ENCODE assay signal across 20 cellular contexts in genomic region chr6:12440981-12441380, GRCh38.
DNase-seq lines count a peak whose midpoint lies in the region; ATAC-seq, FAIRE-seq and TF ChIP-seq lines count a peak whose summit lies in the region.
"Had no signal": no experiment of that assay in that cellular context is flagged by ENCODE, and none has a peak within 500 bp of the region (broad histone marks: within the 10 kb centered on the region; RNA-seq: fewer than 3 reads in every experiment).

No MANE protein-coding gene starts in this region.

- H3K4me3 ChIP-seq in Jurkat, Clone E6-1 (ENCODE audit: low read length): no peak overlapping the region
- no peak overlapping the region for H3K4me3 ChIP-seq in K562
- H3K4me3 ChIP-seq: mucosa of descending colon, pancreas had no signal

- POLR2A ChIA-PET in K562 (lab: Yijun Ruan, JAX): no interaction called here

- no peaks in the 10 kb centered on the region for H3K9me1 ChIP-seq in K562 (ENCODE audit: control insufficient read depth, insufficient read depth, low read length)

- intact Hi-C loops in K562 (cut with micrococcal nuclease): no loop called here

- no peak for TF ChIP-seq EP300 in K562 (IDR thresholded peaks at IDR 0.05; ENCODE audit: low read length)

- CTCF ChIA-PET in K562 (lab: Yijun Ruan, JAX; ENCODE audit: low intra/inter-chr PET ratio): no interaction called here

- no peak overlapping the region for H2AFZ ChIP-seq in K562 (ENCODE audit: low read depth, low read length)

- no peaks in the 10 kb centered on the region for H4K20me1 ChIP-seq in K562 (replicated peaks; ENCODE audit: control insufficient read depth, insufficient read depth, low read length)

- H3K27ac ChIP-seq in K562 (ENCODE audit: extremely low read depth, low read depth, low read length): no peak overlapping the region
- H3K27ac ChIP-seq: brain microvascular endothelial cell, pancreas had no signal

- TF ChIP-seq CTCF in K562 (IDR thresholded peaks at IDR 0.05 in 2 of 3, conservative IDR thresholded peaks at IDR 0.05 in 1 of 3; ENCODE audit: insufficient read depth in 2 of 3, low read depth in 1 of 3, low read length in 3 of 3): no peak

- no peak for TF ChIP-seq RAD21 in K562 (CRISPR knock-in tag; conservative IDR thresholded peaks at IDR 0.05 in 1 of 2, IDR thresholded peaks at IDR 0.05 in 1 of 2)

- BruUV-seq in K562 (replicated peaks; lab: Mats Ljungman, UMichigan): no TSS peak

- peak; percentile 55 for FAIRE-seq in K562 (lab: Jason Lieb, UNC)
- FAIRE-seq: kidney, pancreas had no signal

- H3K9ac ChIP-seq in K562 (ENCODE audit: insufficient read depth in 1 of 2, low read depth in 2 of 2, low read length in 2 of 2): no peak overlapping the region

- no peaks in the 10 kb centered on the region for H3K9me3 ChIP-seq in K562 (replicated peaks; ENCODE audit: control insufficient read depth, insufficient read depth, low read depth, low read length)
- H3K9me3 ChIP-seq: mucosa of descending colon, pancreas had no signal

- no peaks in the 10 kb centered on the region for H3K79me2 ChIP-seq in K562 (ENCODE audit: control insufficient read depth, insufficient read depth, low read length)

- WGBS in K562 (ENCODE audit: insufficient coverage, low coverage, missing lambda C conversion rate): 2% methylated on average over 3 of the region's 3 CpGs

- H3K36me3 ChIP-seq in K562 (ENCODE audit: control insufficient read depth, insufficient read depth, low read length): no peaks in the 10 kb centered on the region
- H3K36me3 ChIP-seq: brain microvascular endothelial cell, pancreas had no signal

- no peak for TF ChIP-seq POLR2A in K562 (conservative IDR thresholded peaks at IDR 0.05)

- H3K4me1 ChIP-seq in K562 (replicated peaks in 1 of 2; ENCODE audit: control insufficient read depth in 2 of 2, insufficient read depth in 2 of 2, low read length in 2 of 2): no peaks in the 10 kb centered on the region
- H3K4me1 ChIP-seq: pancreas had no signal

- DNase-seq in EL (peak; percentile 8), K562 (ENCODE audit: extremely low read depth in 1 of 4, low spot score in 3 of 4) (peak in 3 of 4 experiments; percentile 8 to 20 (median 12)), iris pigment epithelial cell (ENCODE audit: low read depth) (peak; percentile 1), retina (no peak), NCI-H526 treated with DMSO at 0.1 percent for 48 hours (lab: John Stamatoyannopoulos, UW) (no peak)
- DNase-seq in Jurkat, Clone E6-1 (ENCODE audit: low read depth, low spot score): peak; percentile 1
- DNase-seq: activated CD4-positive, alpha-beta T cell treated with anti-CD3 and anti-CD28 coated beads for 4 hours; brain microvascular endothelial cell; DMS153; effector memory CD4-positive, alpha-beta T cell; HFFc6; kidney; MM.1S; mucosa of descending colon; NCI-H82; pancreas; stimulated activated naive CD4-positive, alpha-beta T cell treated with Interleukin-2 at 50 U/mL for 16 hours had no signal

- no peak overlapping the region for H3K4me2 ChIP-seq in K562 (ENCODE audit: insufficient read depth, low read length)

- ATAC-seq in K562 (no peak), GM21367 (IDR thresholded peaks at IDR 0.05; ENCODE audit: unreplicated experiment) (no peak), GM18520 (IDR thresholded peaks at IDR 0.05; ENCODE audit: unreplicated experiment) (no peak)
- ATAC-seq: mucosa of descending colon, pancreas, Right ventricle myocardium inferior had no signal

- in situ Hi-C loops in K562 (cut with MboI): no loop called here

- H3K27me3 ChIP-seq in K562 (ENCODE audit: control insufficient read depth in 2 of 2, insufficient read depth in 2 of 2, low read length in 2 of 2): no peaks in the 10 kb centered on the region
- H3K27me3 ChIP-seq: pancreas had no signal

TF ChIP-seq in K562, 482 proteins besides CTCF, POLR2A, EP300 and RAD21:
- TF ChIP-seq TOE1 (IDR thresholded peaks at IDR 0.05; ENCODE audit: borderline replicate concordance) (no peak), TOE1 (CRISPR knock-in tag; IDR thresholded peaks at IDR 0.05; ENCODE audit: borderline replicate concordance, low read depth) (no peak), FIP1L1 (IDR thresholded peaks at IDR 0.05; ENCODE audit: low read depth, low read length, poor library complexity, severe bottlenecking) (no peak), MIER1 (IDR thresholded peaks at IDR 0.05; ENCODE audit: low read depth) (peak; percentile 82), PML (IDR thresholded peaks at IDR 0.05; ENCODE audit: low read length) (no peak), NFE2 (IDR thresholded peaks at IDR 0.05; ENCODE audit: low read depth) (no peak), PYGO2 (tag; IDR thresholded peaks at IDR 0.05) (no peak), FOXJ2 (tag; IDR thresholded peaks at IDR 0.05) (no peak), MTA1 (IDR thresholded peaks at IDR 0.05; ENCODE audit: borderline replicate concordance) (no peak), SNRNP70 (optimal IDR thresholded peaks at IDR 0.05; ENCODE audit: low read depth, low read length) (no peak), THRAP3 (IDR thresholded peaks at IDR 0.05; ENCODE audit: borderline replicate concordance) (no peak), RBBP5 (IDR thresholded peaks at IDR 0.05; ENCODE audit: borderline replicate concordance, insufficient read depth, low read length, poor library complexity, severe bottlenecking) (no peak), REST (CRISPR knock-in tag; IDR thresholded peaks at IDR 0.05; ENCODE audit: low read depth) (peak; percentile 73; the same call in 1 of the 2 replicates), HNRNPH1 (optimal IDR thresholded peaks at IDR 0.05; ENCODE audit: low read depth, low read length) (no peak), SMAD1 (IDR thresholded peaks at IDR 0.05; ENCODE audit: low read depth, low read length, partially characterized antibody) (no peak), EHMT2 (IDR thresholded peaks at IDR 0.05) (peak; percentile 91)

Comparison
In these comparisons a context has a peak if more than half of its experiments do, and no peak if none do; other contexts are left out.
1. DNase-seq: peak in EL (single experiment), Jurkat, Clone E6-1 (single experiment), K562 (3 of 4) and iris pigment epithelial cell (single experiment); none in retina (single experiment) and NCI-H526 treated with DMSO at 0.1 percent for 48 hours (single experiment).